In the genomic region with DNA sequence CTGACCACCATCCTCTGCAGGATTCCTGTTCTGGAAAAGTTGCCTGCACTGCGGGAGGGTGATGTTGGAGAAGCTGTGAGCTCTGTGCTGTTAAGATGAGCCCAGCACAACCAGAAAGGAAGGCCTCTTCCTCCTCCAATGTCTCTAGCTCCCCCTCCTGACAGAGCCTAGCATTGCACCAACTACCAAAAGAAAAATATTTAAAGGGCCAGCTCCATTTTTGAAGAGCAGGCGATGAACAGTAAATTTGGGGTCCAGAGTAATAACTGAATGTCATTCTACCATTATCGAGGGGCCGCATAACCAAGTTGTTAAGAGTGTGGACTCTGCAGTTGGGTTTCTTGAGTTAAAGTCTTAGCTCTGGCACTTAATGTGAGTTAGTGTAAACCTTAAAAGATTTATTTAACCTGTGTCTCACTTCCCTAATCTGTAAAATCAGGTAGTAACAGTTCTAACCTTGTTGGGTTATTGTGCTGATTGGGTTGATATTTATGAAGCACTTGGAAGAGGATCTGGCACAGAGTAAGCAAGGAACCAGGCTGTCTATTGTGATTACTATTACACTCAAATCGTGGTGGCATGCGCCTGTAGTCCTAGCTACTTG, we compare ENCODE assay signal across 8 cellular contexts. TPM values are rescaled to one million over a fixed set of nuclear protein-coding genes. Genes with fewer than 3 reads are reported as not detected.
DNase-seq lines count a peak whose midpoint lies in the region; ATAC-seq, FAIRE-seq and TF ChIP-seq lines count a peak whose summit lies in the region.

No MANE protein-coding gene starts in this region.

- 0 out of 2 replicates have a peak overlapping the region, but pooled peaks have one; percentile 19 for H3K27ac ChIP-seq in C4-2B
- H3K27ac ChIP-seq in Karpas-422 (ENCODE audit: low read length): no peak overlapping the region
- H3K27ac ChIP-seq in gastroesophageal sphincter: peak overlapping the region in 1 of 4 donors; percentile 48
- H3K27ac ChIP-seq in pancreas: no peak overlapping the region
- no peak overlapping the region for H3K27ac ChIP-seq in tibial nerve

- intact Hi-C loops in pancreas (cut with DNase I): loop anchor here in 1 of 3 donors (10.0 kb wide), 1 partner anchor 219 kb away; no protein-coding TSS in a partner anchor

- TF ChIP-seq CTCF in C4-2B (conservative IDR thresholded peaks at IDR 0.05) (peak; percentile 97), gastroesophageal sphincter (IDR thresholded peaks at IDR 0.05) (peak; percentile 76 to 88 (median 86)), pancreas (IDR thresholded peaks at IDR 0.05) (peak; percentile 63 to 80 (median 75)), tibial nerve (IDR thresholded peaks at IDR 0.05) (peak; percentile 73 to 90 (median 80))

- no peaks in the 10 kb centered on the region for H3K27me3 ChIP-seq in Karpas-422 (ENCODE audit: low read length)
- H3K27me3 ChIP-seq in gastroesophageal sphincter: no peaks in the 10 kb centered on the region
- H3K27me3 ChIP-seq in pancreas: no peaks in the 10 kb centered on the region
- H3K27me3 ChIP-seq in tibial nerve: no peaks in the 10 kb centered on the region

- H2AFZ ChIP-seq in Karpas-422 (ENCODE audit: low read length): no peak overlapping the region

- peak; percentile 70 for ATAC-seq in GM19455 (IDR thresholded peaks at IDR 0.05; ENCODE audit: unreplicated experiment)
- peak; percentile 71 for ATAC-seq in gastroesophageal sphincter
- peak; percentile 73 to 99 (median 93) for ATAC-seq in pancreas

- peak overlapping the region; percentile 16; the same call in 1 of the 2 replicates for H3K9ac ChIP-seq in Karpas-422 (ENCODE audit: low read length)

- no peaks in the 10 kb centered on the region for H3K79me2 ChIP-seq in Karpas-422 (ENCODE audit: low read length)

- TF ChIP-seq EP300 in gastroesophageal sphincter (IDR thresholded peaks at IDR 0.05) (no peak), tibial nerve (IDR thresholded peaks at IDR 0.05) (no peak)

- TF ChIP-seq POLR2A in gastroesophageal sphincter (IDR thresholded peaks at IDR 0.05) (no peak), tibial nerve (IDR thresholded peaks at IDR 0.05) (no peak)

- peaks cover 18% of the 10 kb centered on the region for H3K4me1 ChIP-seq in Karpas-422 (ENCODE audit: low read length)
- H3K4me1 ChIP-seq in gastroesophageal sphincter: peaks cover 0 to 13% (median 0%) of the 10 kb centered on the region in 3 donors
- no peaks in the 10 kb centered on the region for H3K4me1 ChIP-seq in pancreas
- peaks cover 0 to 2% (median 0%) of the 10 kb centered on the region in 4 donors for H3K4me1 ChIP-seq in tibial nerve

- no peaks in the 10 kb centered on the region for H3K36me3 ChIP-seq in Karpas-422 (ENCODE audit: insufficient read depth, low read length)
- peaks cover 0 to 10% of the 10 kb centered on the region in 2 donors for H3K36me3 ChIP-seq in gastroesophageal sphincter
- no peaks in the 10 kb centered on the region for H3K36me3 ChIP-seq in pancreas
- no peaks in the 10 kb centered on the region for H3K36me3 ChIP-seq in tibial nerve

- H4K20me1 ChIP-seq in Karpas-422 (ENCODE audit: insufficient read depth, low read depth, low read length): no peaks in the 10 kb centered on the region

- no peaks in the 10 kb centered on the region for H3K9me2 ChIP-seq in Karpas-422 (replicated peaks; ENCODE audit: insufficient read depth, low read length)

- no peaks in the 10 kb centered on the region for H3K9me3 ChIP-seq in Karpas-422 (ENCODE audit: low read length)
- H3K9me3 ChIP-seq in gastroesophageal sphincter: no peaks in the 10 kb centered on the region
- no peaks in the 10 kb centered on the region for H3K9me3 ChIP-seq in pancreas
- H3K9me3 ChIP-seq in tibial nerve: no peaks in the 10 kb centered on the region

- H3K4me3 ChIP-seq in Karpas-422 (ENCODE audit: low read length) (no peak overlapping the region), gastroesophageal sphincter (no peak overlapping the region), pancreas (no peak overlapping the region), tibial nerve (no peak overlapping the region)

- 0 to 39% methylated on average over 2 to 3 of the region's 6 CpGs for WGBS in gastroesophageal sphincter (ENCODE audit: low coverage in 1 of 2), 2 donors
- 30 to 33% methylated on average over 6 of the region's 6 CpGs for WGBS in pancreas, 2 donors
- WGBS in tibial nerve, 2 donors: 33 to 34% methylated on average over 6 of the region's 6 CpGs

- no peak for FAIRE-seq in pancreas (lab: Jason Lieb, UNC)

- no peak overlapping the region for H3K4me2 ChIP-seq in Karpas-422 (ENCODE audit: low read depth, low read length, poor library complexity, severe bottlenecking)

- DNase-seq in Karpas-422 (peak; percentile 94), SHP77 (lab: John Stamatoyannopoulos, UW) (peak; percentile 70 to 74), pancreas (peak in 5 of 6 donors; percentile 51 to 80 (median 67)), tibial nerve (ENCODE audit: low spot score in 2 of 2) (peak; percentile 63 to 94)
- peak; percentile 89 for DNase-seq in activated effector memory CD4-positive, alpha-beta T cell treated with anti-CD3 and anti-CD28 coated beads, Interleukin-2, amount 50 U/mL, for 16 hours

RNA-seq across cellular contexts. Expression of gene TEX53, which starts 3.9 kb away (rescaled TPM):
- total RNA-seq in Karpas-422 (2014; rRNA removed; shearing (Covaris generic); ENCODE audit: low replicate concordance): not detected in 2 replicates
- not detected for total RNA-seq in gastroesophageal sphincter
- not detected for total RNA-seq in pancreas
- not detected for polyA plus RNA-seq in pancreas
- not detected for total RNA-seq in tibial nerve

RNA-seq across cellular contexts. Expression of gene TEX48, which starts 28.3 kb away (rescaled TPM):
- total RNA-seq in Karpas-422 (2014; rRNA removed; shearing (Covaris generic); ENCODE audit: low replicate concordance): not detected in 2 replicates
- total RNA-seq in gastroesophageal sphincter (not detected), pancreas (not detected), tibial nerve (not detected)
- not detected for polyA plus RNA-seq in pancreas

RNA-seq across cellular contexts. Expression of gene TMEM268, which starts 42.6 kb away (rescaled TPM):
- 21.1 and 29.7 TPM in 2 replicates for total RNA-seq in Karpas-422 (2014; rRNA removed; shearing (Covaris generic); ENCODE audit: low replicate concordance)
- 10 to 100 TPM in 2 of 4 donors, 1 to 10 TPM in 2; 6.2 to 16.7 (median 9.3) TPM for total RNA-seq in gastroesophageal sphincter
- 1 to 10 TPM; 3.0 to 8.7 (median 4.4) TPM for total RNA-seq in pancreas
- 1 to 10 TPM; 2.1 to 2.5 TPM for polyA plus RNA-seq in pancreas
- total RNA-seq in tibial nerve: 1 to 10 TPM; 4.8 to 8.4 (median 6.8) TPM
